In genomic region chr1:206635080-206635982, GRCh38 we compare ENCODE assay signal across 8 cellular contexts. TPM values are rescaled to one million over a fixed set of nuclear protein-coding genes. Genes with fewer than 3 reads are reported as not detected.
A peak's percentile ranks its signal among the peaks of the same experiment; 100 is the strongest.
DNase-seq lines count a peak whose midpoint lies in the region; ATAC-seq, FAIRE-seq and TF ChIP-seq lines count a peak whose summit lies in the region.

Gene DYRK3 (plus strand): TSS chr1:206635536. CDS start chr1:206635704, 168 bp downstream.

- no peak for FAIRE-seq in kidney (lab: Jason Lieb, UNC)

- intact Hi-C loops in kidney (cut with DNase I): no loop called here

- H3K27ac ChIP-seq in kidney (ENCODE audit: low read depth in 2 of 2, low read length in 2 of 2): peak within 1 kb of the TSS; percentile 76 to 85

- no peaks in the 10 kb centered on the region for H3K9me3 ChIP-seq in kidney (ENCODE audit: control insufficient read depth in 1 of 2, low read length in 2 of 2)

- H3K4me1 ChIP-seq in kidney (ENCODE audit: control insufficient read depth in 1 of 2, insufficient read depth in 1 of 2, low read depth in 1 of 2, low read length in 2 of 2): peaks cover 6 to 11% of the 10 kb centered on the region in 2 donors

- H3K9ac ChIP-seq in kidney (ENCODE audit: low read length in 2 of 2): peak within 1 kb of the TSS; percentile 68 to 73

- TF ChIP-seq CTCF in kidney (IDR thresholded peaks at IDR 0.05; ENCODE audit: borderline replicate concordance, extremely low read depth, insufficient read depth): no peak

- no peaks in the 10 kb centered on the region for H3K36me3 ChIP-seq in kidney (ENCODE audit: control insufficient read depth in 1 of 2, insufficient read depth in 2 of 2, low read length in 2 of 2)

- DNase-seq in Ammon's horn (ENCODE audit: low spot score) (peak; percentile 96), NCI-H446 treated with DMSO at 0.1 percent for 48 hours (lab: John Stamatoyannopoulos, UW) (peak; percentile 93), cerebellum (ENCODE audit: low spot score) (peak; percentile 93), kidney (peak; percentile 98)
- DNase-seq in activated CD4-positive, alpha-beta T cell treated with anti-CD3 and anti-CD28 coated beads for 1 hour: peak; percentile 82
- peak; percentile 73 to 87 for DNase-seq in stimulated activated CD4-positive, alpha-beta T cell treated with anti-CD3 and anti-CD28 coated beads, Interleukin-15, amount 100 ng/mL, for 1 hour (ENCODE audit: low read depth in 1 of 2, low spot score in 1 of 2)

- ATAC-seq in GM19043 (IDR thresholded peaks at IDR 0.05; ENCODE audit: low read depth, unreplicated experiment): peak; percentile 88
- ATAC-seq in HG03354 (IDR thresholded peaks at IDR 0.05; ENCODE audit: poor library complexity, severe bottlenecking, unreplicated experiment): peak; percentile 93

- peak within 1 kb of the TSS; percentile 70 to 79 for H3K4me3 ChIP-seq in kidney (ENCODE audit: low read length in 2 of 2)

RNA-seq across cellular contexts. Expression of gene DYRK3, which starts in this region (rescaled TPM):
- total RNA-seq in cerebellum: 24.5 TPM
- 12.7 TPM for total RNA-seq in kidney
- polyA plus RNA-seq in kidney (ENCODE audit: insufficient read depth, low read depth, low replicate concordance): 3.5 TPM

Comparison
In these comparisons a context has a peak if more than half of its experiments do, and no peak if none do; other contexts are left out.
1. Peak in every context shown above with its lines: DNase-seq, ATAC-seq, H3K4me3 ChIP-seq and H3K27ac ChIP-seq.